ENCODE assay signal across 20 cellular contexts in the genomic region with DNA sequence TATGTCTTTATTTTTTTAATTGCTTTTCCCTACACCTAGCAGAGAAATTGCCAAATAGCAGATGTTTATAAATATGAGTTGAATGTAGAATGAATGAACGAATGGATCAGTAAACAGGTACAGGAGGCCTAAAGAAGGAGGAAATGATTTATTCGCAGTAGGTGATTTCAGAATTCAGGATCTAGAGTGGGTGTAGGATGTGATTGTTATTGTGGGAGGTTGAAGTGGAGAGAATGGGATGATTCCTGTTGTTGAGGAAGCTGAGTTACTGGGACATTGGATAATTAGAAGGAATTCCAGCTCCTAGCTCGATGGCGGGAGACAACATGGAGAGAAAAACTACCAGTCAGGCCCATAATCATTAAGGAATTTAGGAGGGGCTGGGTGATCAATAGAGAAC. TPM values are rescaled to one million over a fixed set of nuclear protein-coding genes. Genes with fewer than 3 reads are reported as not detected.
A peak's percentile ranks its signal among the peaks of the same experiment; 100 is the strongest.
DNase-seq lines count a peak whose midpoint lies in the region; ATAC-seq and TF ChIP-seq lines count a peak whose summit lies in the region.
"Had no signal": no experiment of that assay in that cellular context is flagged by ENCODE, and none has a peak within 500 bp of the region (broad histone marks: within the 10 kb centered on the region; RNA-seq: fewer than 3 reads in every experiment).

No MANE protein-coding gene starts in this region.

- H3K27ac ChIP-seq in CD8-positive, alpha-beta T cell (ENCODE audit: low read depth, low read length) = no peak overlapping the region
- peak overlapping the region in 3 of 4 donors; percentile 31 to 66 (median 59) for H3K27ac ChIP-seq in gastroesophageal sphincter
- H3K27ac ChIP-seq in thyroid gland = peak overlapping the region in 2 of 3 donors; percentile 56 to 64
- H3K27ac ChIP-seq: A549, RWPE1, SK-N-MC had no signal

- no peaks in the 10 kb centered on the region for H3K36me3 ChIP-seq in CD8-positive, alpha-beta T cell (ENCODE audit: insufficient read depth, low read length)
- H3K36me3 ChIP-seq in gastroesophageal sphincter = no peaks in the 10 kb centered on the region
- H3K36me3 ChIP-seq in thyroid gland = no peaks in the 10 kb centered on the region

- TF ChIP-seq CTCF in CD8-positive, alpha-beta T cell (IDR thresholded peaks at IDR 0.05) = no peak
- no peak for TF ChIP-seq CTCF in gastroesophageal sphincter (IDR thresholded peaks at IDR 0.05)
- no peak for TF ChIP-seq CTCF in thyroid gland (IDR thresholded peaks at IDR 0.05)

- H3K36me3 Mint-ChIP-seq in CD8-positive, alpha-beta T cell = peaks cover 5% of the 10 kb centered on the region
- peaks cover 3% of the 10 kb centered on the region for H3K36me3 Mint-ChIP-seq in T-helper 17 cell (ENCODE audit: low read depth)
- H3K36me3 Mint-ChIP-seq: CD14-positive monocyte, IgD-negative memory B cell had no signal

- TF ChIP-seq POLR2A in gastroesophageal sphincter (IDR thresholded peaks at IDR 0.05) = no peak
- no peak for TF ChIP-seq POLR2A in thyroid gland (IDR thresholded peaks at IDR 0.05)

- CTCF ChIA-PET in CD8-positive, alpha-beta T cell (lab: Charles Lee) = no interaction called here

- peaks cover 18% of the 10 kb centered on the region for H3K4me1 ChIP-seq in CD8-positive, alpha-beta T cell (ENCODE audit: insufficient read depth, low read length)
- H3K4me1 ChIP-seq in gastroesophageal sphincter = peaks cover 2 to 92% (median 22%) of the 10 kb centered on the region in 3 donors
- peaks cover 23 to 49% of the 10 kb centered on the region in 2 donors for H3K4me1 ChIP-seq in thyroid gland

- H3K27me3 ChIP-seq in CD8-positive, alpha-beta T cell (ENCODE audit: insufficient read depth, low read length) = no peaks in the 10 kb centered on the region
- H3K27me3 ChIP-seq in gastroesophageal sphincter (no peaks in the 10 kb centered on the region), thyroid gland (no peaks in the 10 kb centered on the region)

- H3K9me3 ChIP-seq in CD8-positive, alpha-beta T cell (ENCODE audit: low read length) = no peaks in the 10 kb centered on the region
- H3K9me3 ChIP-seq in T-helper 17 cell (ENCODE audit: control insufficient read depth, low read length, poor library complexity, severe bottlenecking) (no peaks in the 10 kb centered on the region), gastroesophageal sphincter (no peaks in the 10 kb centered on the region), thyroid gland (no peaks in the 10 kb centered on the region)
- H3K9me3 ChIP-seq: A549 had no signal

- intact Hi-C loops in CD8-positive, alpha-beta T cell (cut with DNase I, micrococcal nuclease) = no loop called here
- intact Hi-C loops in thyroid gland (cut with DNase I) = no loop called here

- peaks cover 30% of the 10 kb centered on the region for H3K4me1 Mint-ChIP-seq in CD8-positive, alpha-beta T cell (ENCODE audit: low read depth)
- peaks cover 32% of the 10 kb centered on the region for H3K4me1 Mint-ChIP-seq in T-helper 17 cell

- no peak overlapping the region for H3K4me3 ChIP-seq in CD8-positive, alpha-beta T cell (ENCODE audit: low read depth, low read length)
- H3K4me3 ChIP-seq in gastroesophageal sphincter (no peak overlapping the region), thyroid gland (replicated peaks in 1 of 3) (no peak overlapping the region)
- H3K4me3 ChIP-seq: A549, PC-9, SK-N-MC had no signal

- H3K27me3 Mint-ChIP-seq in CD8-positive, alpha-beta T cell (ENCODE audit: low read depth) = no peaks in the 10 kb centered on the region
- no peaks in the 10 kb centered on the region for H3K27me3 Mint-ChIP-seq in T-helper 17 cell
- H3K27me3 Mint-ChIP-seq: B cell, IgD-negative memory B cell had no signal

- no peaks in the 10 kb centered on the region for H3K9me3 Mint-ChIP-seq in CD8-positive, alpha-beta T cell
- H3K9me3 Mint-ChIP-seq: IgD-negative memory B cell had no signal

- POLR2A ChIA-PET in CD8-positive, alpha-beta T cell (lab: Charles Lee) = no interaction called here

- peak overlapping the region; percentile 34 for H3K27ac Mint-ChIP-seq in CD8-positive, alpha-beta T cell
- peak overlapping the region; percentile 6 for H3K27ac Mint-ChIP-seq in T-helper 17 cell
- H3K27ac Mint-ChIP-seq: B cell, CD14-positive monocyte, IgD-negative memory B cell had no signal

- DNase-seq in CD8-positive, alpha-beta T cell = no peak
- DNase-seq in T-helper 17 cell = no peak
- DNase-seq in thyroid gland = no peak
- DNase-seq in middle frontal gyrus (ENCODE audit: extremely low spot score, low spot score) = no peak
- DNase-seq in SW 1271 (lab: John Stamatoyannopoulos, UW) = no peak
- DNase-seq in activated gamma-delta T cell treated with Interleukin-2 at 50 U/mL for 16 hours = no peak
- DNase-seq: EL, GF-D8, MV-4-11, NCI-H1694, NCI-H510A, PC-9, SHP77 treated with DMSO at 0.1 percent for 48 hours had no signal

- no peak for ATAC-seq in CD8-positive, alpha-beta T cell
- no peak for ATAC-seq in T-helper 17 cell
- ATAC-seq in gastroesophageal sphincter = no peak

- WGBS in gastroesophageal sphincter (ENCODE audit: low coverage in 1 of 2), 2 donors = 58 to 86% methylated on average over 2 to 4 of the region's 4 CpGs
- 79 to 82% methylated on average over 4 of the region's 4 CpGs for WGBS in thyroid gland, 2 donors

- no peak for TF ChIP-seq EP300 in gastroesophageal sphincter (IDR thresholded peaks at IDR 0.05)

- H3K4me3 Mint-ChIP-seq in CD8-positive, alpha-beta T cell = no peak overlapping the region
- no peak overlapping the region for H3K4me3 Mint-ChIP-seq in T-helper 17 cell
- H3K4me3 Mint-ChIP-seq: B cell, CD14-positive monocyte, IgD-negative memory B cell had no signal

RNA-seq across cellular contexts. Expression of gene MRTFB, which starts 42.2 kb away (rescaled TPM):
- total RNA-seq in CD8-positive, alpha-beta T cell = 10 to 100 TPM; 13.4 to 14.5 TPM
- total RNA-seq in T-helper 17 cell = 10 to 100 TPM; 21.6 to 21.7 TPM
- 10 to 100 TPM; 38.8 to 53.1 (median 41.1) TPM for total RNA-seq in gastroesophageal sphincter
- total RNA-seq in thyroid gland = 100 to 1,000 TPM in 1 of 4 donors, 10 to 100 TPM in 3; 51.2 to 131 (median 74.0) TPM
